Comparison of ENCODE assay signal across 27 cellular contexts in genomic region chr6:75300206-75300605, GRCh38. TPM values are rescaled to one million over a fixed set of nuclear protein-coding genes. Genes with fewer than 3 reads are reported as not detected.
DNase-seq lines count a peak whose midpoint lies in the region; ATAC-seq and TF ChIP-seq lines count a peak whose summit lies in the region.
"Had no signal": no experiment of that assay in that cellular context is flagged by ENCODE, and none has a peak within 500 bp of the region (broad histone marks: within the 10 kb centered on the region; RNA-seq: fewer than 3 reads in every experiment).

No MANE protein-coding gene starts in this region.

- H3K36me3 Mint-ChIP-seq in WTC11: no peaks in the 10 kb centered on the region
- H3K36me3 Mint-ChIP-seq: memory B cell had no signal

- 0 out of 2 replicates have a peak overlapping the region, but pooled peaks have one; percentile 35 for H3K27ac Mint-ChIP-seq in WTC11
- H3K27ac Mint-ChIP-seq: activated T-cell treated with anti-CD3 and anti-CD28 coated beads, Interleukin-2, amount 50 U/mL, for 72 hours; memory B cell; progenitor cell of endocrine pancreas; T-helper 17 cell had no signal

- POLR2A ChIA-PET in WTC11 (lab: Charles Lee): no interaction called here
- POLR2A ChIA-PET in HEK293T (lab: Yijun Ruan, JAX): interaction anchor here (0.7 kb wide), 1 partner anchor 9 kb away, joined by 3 read pairs; no protein-coding TSS in a partner anchor

- no peaks in the 10 kb centered on the region for H3K27me3 Mint-ChIP-seq in WTC11 (ENCODE audit: low read depth)
- H3K27me3 Mint-ChIP-seq: progenitor cell of endocrine pancreas had no signal

- no peaks in the 10 kb centered on the region for H3K36me3 ChIP-seq in BLaER1 treated with 17β-estradiol and CSF1 and Interleukin-3, amounts not matched to agents 10 nM and 100 nM
- H3K36me3 ChIP-seq in lower lobe of right lung: no peaks in the 10 kb centered on the region
- H3K36me3 ChIP-seq in gastrocnemius medialis: no peaks in the 10 kb centered on the region
- H3K36me3 ChIP-seq: tibial nerve had no signal

- H3K4me1 Mint-ChIP-seq in WTC11: peaks cover 12% of the 10 kb centered on the region
- H3K4me1 Mint-ChIP-seq: memory B cell had no signal

- peaks cover 12 to 25% (median 15%) of the 10 kb centered on the region in 10 experiments for H3K4me1 ChIP-seq in BLaER1 treated with 17β-estradiol and CSF1 and Interleukin-3, amounts not matched to agents 10 nM and 100 nM
- H3K4me1 ChIP-seq in lower lobe of right lung: peaks cover 15% of the 10 kb centered on the region
- peaks cover 11 to 17% of the 10 kb centered on the region in 2 donors for H3K4me1 ChIP-seq in gastrocnemius medialis
- H3K4me1 ChIP-seq: Caco-2 had no signal

- DNase-seq in WTC11 (ENCODE audit: low spot score) (no peak), lower lobe of right lung (no peak), gastrocnemius medialis (no peak), HEK293T (ENCODE audit: extremely low spot score) (no peak), NCI-H1105 treated with DMSO at 0.1 percent for 48 hours (lab: John Stamatoyannopoulos, UW) (no peak)
- DNase-seq: activated CD4-positive, alpha-beta T cell treated with anti-CD3 and anti-CD28 coated beads, Interleukin-2, amount 50 U/mL, for 48 hours; activated naive CD4-positive, alpha-beta T cell; activated T-cell treated with anti-CD3 and anti-CD28 coated beads, Interleukin-2, amount 50 U/mL, for 72 hours; Caco-2; central memory CD4-positive, alpha-beta T cell; GM23248; hippocampal formation; KG1; NCI-H2029 treated with DMSO at 0.1 percent for 48 hours; NCI-H524 treated with DMSO at 0.1 percent for 48 hours; PC-9; stimulated activated CD4-positive, alpha-beta T cell treated with anti-CD3 and anti-CD28 coated beads, Interleukin-4, amount 100 ng/mL, for 1 hour; T-helper 17 cell had no signal

- intact Hi-C loops in lower lobe of right lung (cut with DNase I): no loop called here
- intact Hi-C loops in gastrocnemius medialis (cut with DNase I; ENCODE audit: low total_unique reads): no loop called here

- ATAC-seq in WTC11 (peak; percentile 69), lower lobe of right lung (peak; percentile 65 to 78), gastrocnemius medialis (no peak), HG02973 (IDR thresholded peaks at IDR 0.05; ENCODE audit: unreplicated experiment) (no peak), GM19397 (IDR thresholded peaks at IDR 0.05; ENCODE audit: unreplicated experiment) (no peak)
- ATAC-seq: activated T-cell treated with anti-CD3 and anti-CD28 coated beads, Interleukin-2, amount 50 U/mL, for 72 hours; sciatic nerve; T-helper 17 cell had no signal

- no peak overlapping the region for H3K4me3 ChIP-seq in BLaER1 treated with 17β-estradiol and CSF1 and Interleukin-3, amounts not matched to agents 10 nM and 100 nM
- H3K4me3 ChIP-seq in lower lobe of right lung: no peak overlapping the region
- no peak overlapping the region for H3K4me3 ChIP-seq in gastrocnemius medialis
- H3K4me3 ChIP-seq: GM23248, PC-9, tibial nerve had no signal

- CTCF ChIA-PET in WTC11 (lab: Charles Lee) (interaction anchor here (1.1 kb wide), 1 partner anchor 15 kb away, joined by 3 read pairs; the partner anchor contains the start of gene TMEM30A), HEK293T (lab: Yijun Ruan, JAX) (interaction anchor here (0.6 to 0.9 kb wide), 6 partner anchors 11 to 246 kb away, joined by 3 to 5 read pairs (median 4); no protein-coding TSS in a partner anchor)

- no peaks in the 10 kb centered on the region for H3K9me3 Mint-ChIP-seq in WTC11
- H3K9me3 Mint-ChIP-seq: activated T-cell treated with anti-CD3 and anti-CD28 coated beads, Interleukin-2, amount 50 U/mL, for 72 hours; memory B cell had no signal

- no peak overlapping the region for H3K4me3 Mint-ChIP-seq in WTC11
- H3K4me3 Mint-ChIP-seq: activated T-cell treated with anti-CD3 and anti-CD28 coated beads, Interleukin-2, amount 50 U/mL, for 72 hours; memory B cell; T-helper 17 cell had no signal

- H4K20me1 ChIP-seq in BLaER1 treated with 17β-estradiol and CSF1 and Interleukin-3, amounts not matched to agents 10 nM and 100 nM: no peaks in the 10 kb centered on the region

- no peak for TF ChIP-seq POLR2A in gastrocnemius medialis (IDR thresholded peaks at IDR 0.05)

- no peaks in the 10 kb centered on the region for H3K9me3 ChIP-seq in BLaER1 treated with 17β-estradiol and CSF1 and Interleukin-3, amounts not matched to agents 10 nM and 100 nM (replicated peaks in 1 of 11)
- H3K9me3 ChIP-seq in lower lobe of right lung (no peaks in the 10 kb centered on the region), gastrocnemius medialis (no peaks in the 10 kb centered on the region)
- H3K9me3 ChIP-seq: Caco-2 had no signal

- no peaks in the 10 kb centered on the region for H3K27me3 ChIP-seq in BLaER1 treated with 17β-estradiol and CSF1 and Interleukin-3, amounts not matched to agents 10 nM and 100 nM
- no peaks in the 10 kb centered on the region for H3K27me3 ChIP-seq in lower lobe of right lung (ENCODE audit: low read depth)
- no peaks in the 10 kb centered on the region for H3K27me3 ChIP-seq in gastrocnemius medialis
- H3K27me3 ChIP-seq: tibial nerve had no signal

- in situ Hi-C loops in gastrocnemius medialis (cut with MboI; ENCODE audit: low sequenced_read_pairs in 4 of 4): no loop called here

- TF ChIP-seq CTCF in WTC11 (IDR thresholded peaks at IDR 0.05): no peak
- TF ChIP-seq CTCF in lower lobe of right lung (IDR thresholded peaks at IDR 0.05): no peak
- no peak for TF ChIP-seq CTCF in gastrocnemius medialis (IDR thresholded peaks at IDR 0.05 in 4 of 5, conservative IDR thresholded peaks at IDR 0.05 in 1 of 5)

- H3K27ac ChIP-seq in BLaER1 treated with 17β-estradiol and CSF1 and Interleukin-3, amounts not matched to agents 10 nM and 100 nM: peak overlapping the region in 5 of 11 experiments; percentile 5 to 53 (median 21); a peak in 6 of 22 replicates
- no peak overlapping the region for H3K27ac ChIP-seq in lower lobe of right lung
- peak overlapping the region; percentile 12 to 58 (median 46) for H3K27ac ChIP-seq in gastrocnemius medialis
- H3K27ac ChIP-seq: C4-2B, GM23248, HL-60, PC-9, tibial nerve had no signal

- H3K9ac ChIP-seq in BLaER1 treated with 17β-estradiol and CSF1 and Interleukin-3, amounts not matched to agents 10 nM and 100 nM: 0 out of 22 replicates have a peak overlapping the region, but pooled peaks of 1 of the 11 experiments have one; percentile 4
- H3K9ac ChIP-seq: GM23248 had no signal

- H3K4me2 ChIP-seq in BLaER1 treated with 17β-estradiol and CSF1 and Interleukin-3, amounts not matched to agents 10 nM and 100 nM: peak overlapping the region; percentile 49 to 82 (median 65)
- H3K4me2 ChIP-seq: PC-9 had no signal

TF ChIP-seq in WTC11, 78 proteins besides CTCF, POLR2A, EP300 and RAD21 (continues in another document):
- TF ChIP-seq CREB1 (CRISPR knock-in tag; IDR thresholded peaks at IDR 0.05) (no peak), ZNF219 (CRISPR knock-in tag; IDR thresholded peaks at IDR 0.05; ENCODE audit: borderline replicate concordance) (no peak), FOXP4 (CRISPR knock-in tag; IDR thresholded peaks at IDR 0.05) (no peak), FOXJ3 (CRISPR knock-in tag; IDR thresholded peaks at IDR 0.05; ENCODE audit: borderline replicate concordance) (no peak)

TF ChIP-seq in HEK293T, 16 proteins besides CTCF, POLR2A, EP300 and RAD21:
- TF ChIP-seq ZNF384 (IDR thresholded peaks at IDR 0.05) (no peak), HDGF (IDR thresholded peaks at IDR 0.05; ENCODE audit: borderline replicate concordance) (no peak), FOXM1 (IDR thresholded peaks at IDR 0.05; ENCODE audit: borderline replicate concordance) (no peak), SUZ12 (IDR thresholded peaks at IDR 0.05) (no peak), CTBP1 (IDR thresholded peaks at IDR 0.05; ENCODE audit: borderline replicate concordance) (no peak), LEF1 (IDR thresholded peaks at IDR 0.05; ENCODE audit: borderline replicate concordance) (no peak), FOXA1 (IDR thresholded peaks at IDR 0.05) (no peak), NFRKB (IDR thresholded peaks at IDR 0.05) (no peak), ELF4 (IDR thresholded peaks at IDR 0.05) (no peak), FOXK2 (IDR thresholded peaks at IDR 0.05) (no peak), L3MBTL2 (conservative IDR thresholded peaks at IDR 0.05) (no peak), BHLHE40 (IDR thresholded peaks at IDR 0.05; ENCODE audit: borderline replicate concordance) (no peak), PKNOX1 (IDR thresholded peaks at IDR 0.05) (no peak), TARDBP (IDR thresholded peaks at IDR 0.05) (no peak), SP1 (IDR thresholded peaks at IDR 0.05) (no peak), ARNT (IDR thresholded peaks at IDR 0.05) (no peak)

RNA-seq across cellular contexts. Expression of gene TMEM30A, which starts 15.6 kb away (rescaled TPM):
- 68.2 to 81.2 TPM (median 72.6 TPM) in 3 replicates for total RNA-seq in WTC11 (2021)
- total RNA-seq in lower lobe of right lung: 178 TPM
- 10 to 100 TPM; 23.8 to 44.4 (median 31.9) TPM for total RNA-seq in gastrocnemius medialis

RNA-seq across cellular contexts. Expression of gene COX7A2, which starts 56.6 kb away (rescaled TPM):
- total RNA-seq in WTC11 (2021): 465 to 500 TPM (median 472 TPM) in 3 replicates
- total RNA-seq in lower lobe of right lung: 267 TPM
- total RNA-seq in gastrocnemius medialis: 100 to 1,000 TPM; 166 to 413 (median 222) TPM

Comparison
In these comparisons a context has a peak if more than half of its experiments do, and no peak if none do; other contexts are left out.
1. ATAC-seq: peak in WTC11 (single experiment) and lower lobe of right lung (2 of 2); none in gastrocnemius medialis (0 of 2), HG02973 (single experiment) and GM19397 (single experiment).